8 cellular contexts compared by ENCODE assay signal in the genomic region with DNA sequence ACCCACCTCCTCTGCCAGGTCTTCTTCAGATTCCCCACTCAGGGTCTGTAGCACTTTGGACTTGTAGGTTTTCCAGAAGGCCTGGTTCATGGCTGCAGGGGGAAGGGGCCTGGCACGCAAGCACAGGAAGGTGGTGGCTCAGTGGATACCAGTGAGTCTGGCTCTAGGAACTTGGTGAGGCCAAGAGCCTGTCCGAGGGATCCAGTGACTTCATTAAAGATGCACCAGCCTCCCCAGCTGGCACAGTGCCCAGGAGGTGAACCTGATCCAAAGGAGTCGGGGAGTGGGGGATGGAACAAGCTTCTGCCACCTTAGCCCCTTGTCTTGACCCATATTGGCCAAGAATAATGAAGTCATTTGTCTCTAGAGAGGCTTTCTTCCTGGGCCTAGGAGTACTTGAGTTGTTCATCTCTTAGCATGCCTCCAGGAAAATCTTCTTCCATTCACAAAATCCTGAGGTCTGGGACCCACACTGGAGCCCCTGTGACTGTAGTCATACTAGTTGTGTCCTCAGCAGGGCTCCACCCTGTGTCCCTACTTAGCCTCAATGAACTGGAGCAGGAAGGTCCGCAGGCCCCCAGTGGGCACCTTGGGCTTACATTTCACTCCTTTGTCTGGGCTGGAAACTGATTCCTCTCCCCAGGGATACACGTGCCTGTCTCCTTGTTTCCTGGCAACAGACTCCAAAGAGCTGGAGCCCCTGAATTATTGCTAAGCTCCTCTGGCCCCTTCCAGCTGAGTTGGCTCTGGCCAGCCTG. TPM values are rescaled to one million over a fixed set of nuclear protein-coding genes. Genes with fewer than 3 reads are reported as not detected.
DNase-seq lines count a peak whose midpoint lies in the region; ATAC-seq, FAIRE-seq and TF ChIP-seq lines count a peak whose summit lies in the region.

A gene (minus strand): TSS at position 554 of the 758 bp plus-strand sequence. CDS start 464 bp downstream, at position 90.

- peak within 1 kb of the TSS; percentile 98 for H3K4me2 ChIP-seq in GM23248 (ENCODE audit: unreplicated experiment)

- no peak for DNase-seq in GM23248
- DNase-seq in NCI-H345 treated with DMSO at 0.1 percent for 48 hours (lab: John Stamatoyannopoulos, UW; ENCODE audit: unreplicated experiment): peak; percentile 31
- DNase-seq in dorsolateral prefrontal cortex: no peak
- DNase-seq in natural killer cell: no peak
- DNase-seq in H54 (ENCODE audit: insufficient read length, low spot score): no peak
- DNase-seq in T-helper 9 cell: no peak
- no peak for DNase-seq in NCI-H1694 (lab: John Stamatoyannopoulos, UW)
- no peak for DNase-seq in GM13976 (ENCODE audit: low spot score)

- H3K27me3 ChIP-seq in GM23248 (replicated peaks; ENCODE audit: insufficient read depth): peaks cover 5% of the 10 kb centered on the region; the same call in 1 of the 2 replicates
- no peaks in the 10 kb centered on the region for H3K27me3 ChIP-seq in dorsolateral prefrontal cortex

- H3K36me3 Mint-ChIP-seq in natural killer cell: no peaks in the 10 kb centered on the region

- peaks cover 14% of the 10 kb centered on the region; the same call in 1 of the 2 replicates for H3K79me2 ChIP-seq in GM23248 (ENCODE audit: insufficient read depth)

- H3K4me3 ChIP-seq in GM23248 (peak within 1 kb of the TSS; percentile 96), dorsolateral prefrontal cortex (peak within 1 kb of the TSS; percentile 50 to 99 (median 91))

- peaks cover 0 to 25% of the 10 kb centered on the region in 2 donors for H3K4me1 Mint-ChIP-seq in natural killer cell

- ATAC-seq in natural killer cell: no peak

- peak within 1 kb of the TSS; percentile 29; the same call in 1 of the 2 replicates for H3K27ac ChIP-seq in GM23248
- peak within 1 kb of the TSS in 55 of 59 donors; percentile 2 to 87 (median 65) for H3K27ac ChIP-seq in dorsolateral prefrontal cortex

- in situ Hi-C loops in GM23248 (cut with MboI): no loop called here
- in situ Hi-C loops in GM13976 (cut with MboI; ENCODE audit: low sequenced_read_pairs, unreplicated experiment): no loop called here

- 50 to 60% methylated on average over 5 of the region's 5 CpGs for WGBS in GM23248 (ENCODE audit: low coverage in 1 of 2, low lambda C conversion rate in 2 of 2, missing lambda C conversion rate in 2 of 2), 2 experiments

- no peaks in the 10 kb centered on the region for H3K4me1 ChIP-seq in GM23248 (ENCODE audit: insufficient read depth)

- no peaks in the 10 kb centered on the region for H3K36me3 ChIP-seq in GM23248 (ENCODE audit: low read depth)

- no peaks in the 10 kb centered on the region for H4K20me1 ChIP-seq in GM23248 (ENCODE audit: insufficient read depth)

- no peaks in the 10 kb centered on the region for H3K9me2 ChIP-seq in GM23248 (ENCODE audit: insufficient read depth)

- peaks cover 0 to 17% of the 10 kb centered on the region in 2 donors for H3K27me3 Mint-ChIP-seq in natural killer cell (ENCODE audit: low read depth in 2 of 2)

- H3K9me3 ChIP-seq in GM23248 (ENCODE audit: low read depth): no peaks in the 10 kb centered on the region

- H3K4me3 Mint-ChIP-seq in natural killer cell: peak within 1 kb of the TSS; percentile 84

- H3F3A ChIP-seq in GM23248 (ENCODE audit: insufficient read depth): no peaks in the 10 kb centered on the region

- peak within 1 kb of the TSS; percentile 94 for H2AFZ ChIP-seq in GM23248

- peak within 1 kb of the TSS; percentile 93 for H3K9ac ChIP-seq in GM23248

- FAIRE-seq in H54 (lab: Jason Lieb, UNC): no peak

- no peak for TF ChIP-seq CTCF in dorsolateral prefrontal cortex (IDR thresholded peaks at IDR 0.05 in 54 of 56, conservative IDR thresholded peaks at IDR 0.05 in 2 of 56; ENCODE audit: low read depth in 1 of 56, partially characterized antibody in 56 of 56)
- no peak for TF ChIP-seq CTCF in natural killer cell (IDR thresholded peaks at IDR 0.05)
- no peak for TF ChIP-seq CTCF in GM13976 (IDR thresholded peaks at IDR 0.05; ENCODE audit: borderline replicate concordance, control extremely low read depth, extremely low read depth, insufficient read depth, missing control alignments)

- TF ChIP-seq POLR2A in H54 (IDR thresholded peaks at IDR 0.05; ENCODE audit: low read depth, low read length): no peak

- H3K27ac Mint-ChIP-seq in natural killer cell: peak within 1 kb of the TSS; percentile 66 to 92

- intact Hi-C loops in dorsolateral prefrontal cortex (cut with DNase I) (loop anchor here (2.0 to 5.0 kb wide), 4 partner anchors 109 to 154 kb away; no protein-coding TSS in a partner anchor), natural killer cell (cut with micrococcal nuclease) (loop anchor here (1.0 to 10.0 kb wide), 3 partner anchors 64 to 226 kb away; a partner anchor contains a TSS)

- no peaks in the 10 kb centered on the region for H3K9me3 Mint-ChIP-seq in natural killer cell

RNA-seq across cellular contexts. Expression of the gene that starts here (rescaled TPM):
- not detected in 2 replicates for total RNA-seq in GM23248 (2014; rRNA removed; shearing (Covaris generic))
- not detected in 2 replicates for polyA plus RNA-seq in GM23248 (2016; fragmentation: Nextera tagmentation; extraction: Ambion mirVana)
- total RNA-seq in dorsolateral prefrontal cortex (not detected), natural killer cell (not detected)
